ENCODE assay signal across 15 cellular contexts in the genomic region with DNA sequence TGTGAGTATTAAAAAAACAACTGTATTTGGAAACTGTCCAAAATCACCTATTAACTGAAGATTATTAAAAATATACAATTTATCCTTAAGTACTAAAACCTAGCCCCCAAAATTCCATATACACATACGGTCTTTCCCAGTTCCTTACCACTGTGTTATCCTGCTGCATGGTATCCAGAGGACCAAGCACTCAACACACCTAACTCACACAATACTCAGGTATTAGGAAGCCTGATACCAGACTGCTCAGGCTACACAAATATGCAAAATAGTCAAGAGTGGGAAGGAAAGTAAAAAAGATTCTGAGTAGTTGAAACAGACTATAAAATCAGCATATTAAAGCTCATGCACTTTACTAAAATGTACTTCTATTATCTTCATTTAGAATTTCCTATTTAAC.
DNase-seq lines count a peak whose midpoint lies in the region; ATAC-seq and TF ChIP-seq lines count a peak whose summit lies in the region.
"Had no signal": no experiment of that assay in that cellular context is flagged by ENCODE, and none has a peak within 500 bp of the region (broad histone marks: within the 10 kb centered on the region; RNA-seq: fewer than 3 reads in every experiment).

No MANE protein-coding gene starts in this region.

- intact Hi-C loops in natural killer cell (cut with micrococcal nuclease): no loop called here
- intact Hi-C loops in lower lobe of right lung (cut with DNase I): no loop called here

- H3K27ac ChIP-seq in caudate nucleus (ENCODE audit: low read depth, low read length) (peak overlapping the region; percentile 31), lower lobe of right lung (no peak overlapping the region), osteoblast (ENCODE audit: low read depth, low read length) (no peak overlapping the region)
- H3K27ac ChIP-seq: C4-2B, GM23248 had no signal

- no peaks in the 10 kb centered on the region for H3K4me1 ChIP-seq in lower lobe of right lung
- H3K4me1 ChIP-seq in osteoblast (ENCODE audit: insufficient read depth, low read length): no peaks in the 10 kb centered on the region
- no peaks in the 10 kb centered on the region for H3K4me1 ChIP-seq in BE2C
- H3K4me1 ChIP-seq: Caco-2 had no signal

- H3K27me3 Mint-ChIP-seq in natural killer cell (ENCODE audit: low read depth in 2 of 2): no peaks in the 10 kb centered on the region
- no peaks in the 10 kb centered on the region for H3K27me3 Mint-ChIP-seq in natural killer cell treated with Interleukin-12 subunit alpha and Interleukin-12 subunit beta and Interleukin-15 and Interleukin-18, amount 100 ng/mL, for 72 hours
- H3K27me3 Mint-ChIP-seq: B cell; CD8-positive, alpha-beta memory T cell had no signal

- H3K4me3 ChIP-seq in lower lobe of right lung: no peak overlapping the region
- H3K4me3 ChIP-seq in osteoblast (ENCODE audit: insufficient read depth, low read length): no peak overlapping the region
- no peak overlapping the region for H3K4me3 ChIP-seq in BE2C (ENCODE audit: low read depth, low read length)
- H3K4me3 ChIP-seq: GM23248 had no signal

- peaks cover 71% of the 10 kb centered on the region for H3K79me2 ChIP-seq in osteoblast (ENCODE audit: insufficient read depth, low read length)

- H3K27me3 ChIP-seq in lower lobe of right lung (ENCODE audit: low read depth): no peaks in the 10 kb centered on the region
- H3K27me3 ChIP-seq in osteoblast (ENCODE audit: insufficient read depth, low read length): no peaks in the 10 kb centered on the region
- H3K27me3 ChIP-seq in BE2C: no peaks in the 10 kb centered on the region

- DNase-seq in natural killer cell: no peak
- DNase-seq in natural killer cell treated with Interleukin-12 subunit alpha and Interleukin-12 subunit beta and Interleukin-15 and Interleukin-18, amount 100 ng/mL, for 72 hours (ENCODE audit: low spot score): no peak
- DNase-seq in caudate nucleus (lab: John Stamatoyannopoulos, UW): peak in 1 of 61 donors; percentile 20
- DNase-seq in lower lobe of right lung: no peak
- no peak for DNase-seq in osteoblast (ENCODE audit: insufficient read length, low spot score, missing footprints)
- DNase-seq in BE2C: no peak
- DNase-seq: Caco-2; CD8-positive, alpha-beta memory T cell; DND-41; GF-D8; GM23248; H7 had no signal

- peaks cover 78% of the 10 kb centered on the region for H3K36me3 ChIP-seq in lower lobe of right lung
- peaks cover 22% of the 10 kb centered on the region for H3K36me3 ChIP-seq in osteoblast (ENCODE audit: insufficient read depth, low read length)
- H3K36me3 ChIP-seq in BE2C: peaks cover 15% of the 10 kb centered on the region

- H3K4me2 ChIP-seq in osteoblast (ENCODE audit: insufficient read depth, low read length): no peak overlapping the region

- no peak for ATAC-seq in natural killer cell
- no peak for ATAC-seq in natural killer cell treated with Interleukin-12 subunit alpha and Interleukin-12 subunit beta and Interleukin-15 and Interleukin-18, amount 100 ng/mL, for 72 hours
- peak; percentile 34 to 62 for ATAC-seq in lower lobe of right lung
- no peak for ATAC-seq in HG02938 (IDR thresholded peaks at IDR 0.05; ENCODE audit: unreplicated experiment)

- peaks cover 15% of the 10 kb centered on the region for H4K20me1 ChIP-seq in osteoblast (ENCODE audit: insufficient read depth, low read length)

- no peaks in the 10 kb centered on the region for H3K9me3 Mint-ChIP-seq in natural killer cell
- H3K9me3 Mint-ChIP-seq in natural killer cell treated with Interleukin-12 subunit alpha and Interleukin-12 subunit beta and Interleukin-15 and Interleukin-18, amount 100 ng/mL, for 72 hours: no peaks in the 10 kb centered on the region
- H3K9me3 Mint-ChIP-seq: CD8-positive, alpha-beta memory T cell had no signal

- H2AFZ ChIP-seq in osteoblast (ENCODE audit: low read length): no peak overlapping the region
- H2AFZ ChIP-seq: GM23248 had no signal

- TF ChIP-seq CTCF in natural killer cell (IDR thresholded peaks at IDR 0.05) (no peak), lower lobe of right lung (IDR thresholded peaks at IDR 0.05) (no peak), osteoblast (IDR thresholded peaks at IDR 0.05; ENCODE audit: extremely low read depth, low read depth, low read length) (no peak), BE2C (IDR thresholded peaks at IDR 0.05; ENCODE audit: low read depth, low read length) (no peak)

- H3K4me1 Mint-ChIP-seq in natural killer cell: peaks cover 23 to 26% of the 10 kb centered on the region in 2 donors
- peaks cover 0 to 3% of the 10 kb centered on the region in 2 donors for H3K4me1 Mint-ChIP-seq in natural killer cell treated with Interleukin-12 subunit alpha and Interleukin-12 subunit beta and Interleukin-15 and Interleukin-18, amount 100 ng/mL, for 72 hours (ENCODE audit: low read depth in 2 of 2)
- H3K4me1 Mint-ChIP-seq: B cell had no signal

- no peak overlapping the region for H3K4me3 Mint-ChIP-seq in natural killer cell
- H3K4me3 Mint-ChIP-seq in natural killer cell treated with Interleukin-12 subunit alpha and Interleukin-12 subunit beta and Interleukin-15 and Interleukin-18, amount 100 ng/mL, for 72 hours: no peak overlapping the region
- H3K4me3 Mint-ChIP-seq: B cell; CD8-positive, alpha-beta memory T cell had no signal

- peak overlapping the region; percentile 38 to 61 for H3K27ac Mint-ChIP-seq in natural killer cell
- H3K27ac Mint-ChIP-seq in natural killer cell treated with Interleukin-12 subunit alpha and Interleukin-12 subunit beta and Interleukin-15 and Interleukin-18, amount 100 ng/mL, for 72 hours: no peak overlapping the region
- H3K27ac Mint-ChIP-seq: B cell had no signal

- H3K36me3 Mint-ChIP-seq in natural killer cell: no peaks in the 10 kb centered on the region
- no peaks in the 10 kb centered on the region for H3K36me3 Mint-ChIP-seq in natural killer cell treated with Interleukin-12 subunit alpha and Interleukin-12 subunit beta and Interleukin-15 and Interleukin-18, amount 100 ng/mL, for 72 hours

- H3K9me3 ChIP-seq in lower lobe of right lung: no peaks in the 10 kb centered on the region
- no peaks in the 10 kb centered on the region for H3K9me3 ChIP-seq in osteoblast (ENCODE audit: low read depth, low read length)
- no peaks in the 10 kb centered on the region for H3K9me3 ChIP-seq in BE2C
- H3K9me3 ChIP-seq: Caco-2 had no signal

Comparison
In these comparisons a context has a peak if more than half of its experiments do, and no peak if none do; other contexts are left out.
1. H3K27ac Mint-ChIP-seq: peak in natural killer cell (2 of 2); none in natural killer cell treated with Interleukin-12 subunit alpha and Interleukin-12 subunit beta and Interleukin-15 and Interleukin-18, amount 100 ng/mL, for 72 hours (0 of 2).
2. ATAC-seq: peak in lower lobe of right lung (2 of 2); none in natural killer cell (0 of 3), natural killer cell treated with Interleukin-12 subunit alpha and Interleukin-12 subunit beta and Interleukin-15 and Interleukin-18, amount 100 ng/mL, for 72 hours (0 of 2) and HG02938 (single experiment).